8 cellular contexts compared by ENCODE assay signal in genomic region chr20:35283441-35284266, GRCh38. TPM values are rescaled to one million over a fixed set of nuclear protein-coding genes. Genes with fewer than 3 reads are reported as not detected.
A peak's percentile ranks its signal among the peaks of the same experiment; 100 is the strongest.
DNase-seq lines count a peak whose midpoint lies in the region; ATAC-seq, FAIRE-seq and TF ChIP-seq lines count a peak whose summit lies in the region.

No MANE protein-coding gene starts in this region.

- H3K27me3 ChIP-seq in astrocyte (ENCODE audit: insufficient read depth, low read length) = no peaks in the 10 kb centered on the region
- H3K27me3 ChIP-seq in right lobe of liver = no peaks in the 10 kb centered on the region
- no peaks in the 10 kb centered on the region for H3K27me3 ChIP-seq in upper lobe of left lung

- H3K27me3 Mint-ChIP-seq in IgD-negative memory B cell (no peaks in the 10 kb centered on the region), astrocyte (ENCODE audit: low read depth, unreplicated experiment) (no peaks in the 10 kb centered on the region)

- FAIRE-seq in astrocyte (lab: Jason Lieb, UNC) (no peak), frontal cortex (lab: Jason Lieb, UNC) (no peak)

- no peak for TF ChIP-seq CTCF in GM12864 (IDR thresholded peaks at IDR 0.05; ENCODE audit: low read depth, low read length, missing control alignments)
- TF ChIP-seq CTCF in astrocyte (IDR thresholded peaks at IDR 0.05; ENCODE audit: insufficient read depth, low read depth, low read length) = no peak
- no peak for TF ChIP-seq CTCF in right lobe of liver (IDR thresholded peaks at IDR 0.05)
- TF ChIP-seq CTCF in upper lobe of left lung (IDR thresholded peaks at IDR 0.05) = no peak

- H3K9me3 ChIP-seq in astrocyte (ENCODE audit: insufficient read depth, low read depth, low read length) = no peaks in the 10 kb centered on the region
- H3K9me3 ChIP-seq in right lobe of liver = no peaks in the 10 kb centered on the region
- no peaks in the 10 kb centered on the region for H3K9me3 ChIP-seq in upper lobe of left lung

- H3K4me2 ChIP-seq in astrocyte (ENCODE audit: low read length) = peak overlapping the region; percentile 89

- no peak for TF ChIP-seq POLR2A in right lobe of liver (IDR thresholded peaks at IDR 0.05)
- no peak for TF ChIP-seq POLR2A in upper lobe of left lung (IDR thresholded peaks at IDR 0.05)

- H2AFZ ChIP-seq in astrocyte (ENCODE audit: low read depth, low read length) = no peak overlapping the region

- peaks cover 36% of the 10 kb centered on the region for H4K20me1 ChIP-seq in astrocyte (ENCODE audit: insufficient read depth, low read length)

- ATAC-seq in right lobe of liver (no peak), upper lobe of left lung (ENCODE audit: low FRiP score in 2 of 2) (peak; percentile 1 to 22), HG03378 (IDR thresholded peaks at IDR 0.05; ENCODE audit: unreplicated experiment) (no peak)

- H3K4me3 ChIP-seq in GM12864 (ENCODE audit: low read depth, low read length) (peak overlapping the region; percentile 83), astrocyte (ENCODE audit: insufficient read depth, low read depth, low read length) (peak overlapping the region; percentile 80), right lobe of liver (peak overlapping the region; percentile 95 to 99 (median 98)), upper lobe of left lung (peak overlapping the region; percentile 80 to 99 (median 90))

- 29% methylated on average over 6 of the region's 24 CpGs for WGBS in right lobe of liver (ENCODE audit: insufficient coverage, low coverage, low lambda C conversion rate, missing lambda C conversion rate)
- 22 to 29% methylated on average over 17 to 24 of the region's 24 CpGs for WGBS in upper lobe of left lung, 2 donors

- H3K9ac ChIP-seq in astrocyte (ENCODE audit: low read length) = peak overlapping the region; percentile 93

- H3K4me3 Mint-ChIP-seq in IgD-negative memory B cell (peak overlapping the region; percentile 96 to 100 (median 98)), astrocyte (ENCODE audit: unreplicated experiment) (peak overlapping the region; percentile 95)

- peaks cover 18% of the 10 kb centered on the region for H3K4me1 ChIP-seq in astrocyte (ENCODE audit: insufficient read depth, low read length)
- H3K4me1 ChIP-seq in right lobe of liver = peaks cover 0 to 27% (median 13%) of the 10 kb centered on the region in 4 donors
- peaks cover 10 to 25% (median 18%) of the 10 kb centered on the region in 4 donors for H3K4me1 ChIP-seq in upper lobe of left lung

- peak overlapping the region; percentile 21 to 90 (median 33) for H3K27ac Mint-ChIP-seq in IgD-negative memory B cell
- H3K27ac Mint-ChIP-seq in astrocyte (ENCODE audit: unreplicated experiment) = peak overlapping the region; percentile 96

- H3K36me3 Mint-ChIP-seq in IgD-negative memory B cell (peaks cover 8% of the 10 kb centered on the region), astrocyte (ENCODE audit: low read depth, unreplicated experiment) (peaks cover 21% of the 10 kb centered on the region)

- H3K4me1 Mint-ChIP-seq in IgD-negative memory B cell = peaks cover 14 to 31% (median 29%) of the 10 kb centered on the region in 3 donors
- H3K4me1 Mint-ChIP-seq in astrocyte (ENCODE audit: low read depth, unreplicated experiment) = peaks cover 15% of the 10 kb centered on the region

- intact Hi-C loops in right lobe of liver (cut with DNase I) = no loop called here

- DNase-seq in GM12864 (ENCODE audit: low read depth) (no peak), astrocyte (ENCODE audit: low read depth) (no peak), right lobe of liver (no peak), upper lobe of left lung (no peak), frontal cortex (ENCODE audit: low spot score in 2 of 2) (no peak)
- no peak for DNase-seq in activated effector memory CD4-positive, alpha-beta T cell treated with Interleukin-2 at 50 U/mL for 16 hours

- TF ChIP-seq EP300 in upper lobe of left lung (IDR thresholded peaks at IDR 0.05) = no peak

- H3K27ac ChIP-seq in astrocyte (ENCODE audit: low read depth, low read length) (peak overlapping the region; percentile 81), right lobe of liver (peak overlapping the region; percentile 67 to 84 (median 80)), upper lobe of left lung (peak overlapping the region; percentile 84 to 90 (median 84))

- H3K9me3 Mint-ChIP-seq in IgD-negative memory B cell (no peaks in the 10 kb centered on the region), astrocyte (ENCODE audit: unreplicated experiment) (no peaks in the 10 kb centered on the region)

- H3K36me3 ChIP-seq in astrocyte (ENCODE audit: insufficient read depth, low read length) (peaks cover 16% of the 10 kb centered on the region), right lobe of liver (peaks cover 0 to 37% (median 11%) of the 10 kb centered on the region in 4 donors), upper lobe of left lung (peaks cover 5 to 31% (median 20%) of the 10 kb centered on the region in 4 donors)

- H3K79me2 ChIP-seq in astrocyte (ENCODE audit: insufficient read depth, low read length) = peaks cover 58% of the 10 kb centered on the region

RNA-seq across cellular contexts. Expression of gene EIF6, which starts 0.9 kb away (rescaled TPM):
- polyA plus RNA-seq in IgD-negative memory B cell = 204 TPM
- 232 and 271 TPM in 2 replicates for total RNA-seq in astrocyte
- total RNA-seq in right lobe of liver = 100 to 1,000 TPM in 2 of 6 experiments, 10 to 100 TPM in 4; 73.6 to 131 (median 83.3) TPM
- 100 to 1,000 TPM in 2 of 6 donors, 10 to 100 TPM in 4; 57.5 to 106 (median 88.7) TPM for total RNA-seq in upper lobe of left lung
- 71.7 TPM for total RNA-seq in frontal cortex

RNA-seq across cellular contexts. Expression of gene MMP24OS, which starts 5.7 kb away (rescaled TPM):
- 14.0 TPM for polyA plus RNA-seq in IgD-negative memory B cell
- total RNA-seq in astrocyte (79.8 and 86.5 TPM in 2 replicates), right lobe of liver (10 to 100 TPM; 13.3 to 40.7 (median 23.5) TPM), upper lobe of left lung (100 to 1,000 TPM in 1 of 6 donors, 10 to 100 TPM in 5; 27.8 to 145 (median 42.6) TPM), frontal cortex (3.3 TPM)

RNA-seq across cellular contexts. Expression of gene FAM83C, which starts 8.6 kb away (rescaled TPM):
- polyA plus RNA-seq in IgD-negative memory B cell = not detected
- total RNA-seq in astrocyte (not detected in 2 replicates), right lobe of liver (not detected), upper lobe of left lung (not detected), frontal cortex (not detected)

RNA-seq across cellular contexts. Expression of gene MMP24, which starts 57.2 kb away (rescaled TPM):
- 0.09 TPM for polyA plus RNA-seq in IgD-negative memory B cell
- total RNA-seq in astrocyte (13.7 and 15.6 TPM in 2 replicates), right lobe of liver (1 to 10 TPM in 2 of 6 experiments, under 1 TPM in 4; 0.27 to 1.5 (median 0.84) TPM), upper lobe of left lung (10 to 100 TPM in 5 of 6 donors, 1 to 10 TPM in 1; 7.3 to 25.4 (median 15.6) TPM), frontal cortex (102 TPM)

Comparison
In these comparisons a context has a peak if more than half of its experiments do, and no peak if none do; other contexts are left out.
1. ATAC-seq: peak in upper lobe of left lung (2 of 2); none in right lobe of liver (0 of 4) and HG03378 (single experiment).
2. Peak in every context shown above with its lines, with median percentiles within 50 percentile points of each other: H3K4me3 ChIP-seq and H3K27ac ChIP-seq.